Comparison of ENCODE assay signal across 1 cellular context in the genomic region with DNA sequence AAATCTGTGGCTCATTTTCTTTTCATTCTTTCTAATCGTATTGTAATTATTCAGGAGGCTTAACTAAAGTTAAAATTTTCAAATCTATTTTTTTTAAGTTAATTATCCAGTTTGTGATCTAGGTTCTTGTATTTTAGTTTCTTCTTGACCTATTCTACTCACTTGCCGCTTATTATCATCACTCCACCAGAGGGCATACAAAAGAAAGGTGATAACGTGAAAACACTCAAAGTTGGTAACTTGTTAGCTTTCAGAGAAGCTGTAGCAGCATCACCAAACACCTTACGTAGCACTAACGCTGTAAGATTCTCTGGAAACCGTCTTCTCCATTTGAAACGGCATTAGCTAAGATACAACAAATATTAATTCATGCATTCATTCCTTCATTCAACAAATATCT.
TF ChIP-seq lines count a peak whose summit lies in the region.

No MANE protein-coding gene starts in this region.

TF ChIP-seq in GM12878, 131 proteins besides CTCF, POLR2A, EP300 and RAD21 (continued from another document):
- TF ChIP-seq, protein P1, sequence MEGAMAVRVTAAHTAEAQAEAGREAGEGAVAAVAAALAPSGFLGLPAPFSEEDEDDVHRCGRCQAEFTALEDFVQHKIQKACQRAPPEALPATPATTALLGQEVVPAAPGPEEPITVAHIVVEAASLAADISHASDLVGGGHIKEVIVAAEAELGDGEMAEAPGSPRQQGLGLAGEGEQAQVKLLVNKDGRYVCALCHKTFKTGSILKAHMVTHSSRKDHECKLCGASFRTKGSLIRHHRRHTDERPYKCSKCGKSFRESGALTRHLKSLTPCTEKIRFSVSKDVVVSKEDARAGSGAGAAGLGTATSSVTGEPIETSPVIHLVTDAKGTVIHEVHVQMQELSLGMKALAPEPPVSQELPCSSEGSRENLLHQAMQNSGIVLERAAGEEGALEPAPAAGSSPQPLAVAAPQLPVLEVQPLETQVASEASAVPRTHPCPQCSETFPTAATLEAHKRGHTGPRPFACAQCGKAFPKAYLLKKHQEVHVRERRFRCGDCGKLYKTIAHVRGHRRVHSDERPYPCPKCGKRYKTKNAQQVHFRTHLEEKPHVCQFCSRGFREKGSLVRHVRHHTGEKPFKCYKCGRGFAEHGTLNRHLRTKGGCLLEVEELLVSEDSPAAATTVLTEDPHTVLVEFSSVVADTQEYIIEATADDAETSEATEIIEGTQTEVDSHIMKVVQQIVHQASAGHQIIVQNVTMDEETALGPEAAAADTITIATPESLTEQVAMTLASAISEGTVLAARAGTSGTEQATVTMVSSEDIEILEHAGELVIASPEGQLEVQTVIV (IDR thresholded peaks at IDR 0.05; ENCODE audit: borderline replicate concordance, partially characterized antibody): no peak
- TF ChIP-seq POLR2AphosphoS5 (IDR thresholded peaks at IDR 0.05; ENCODE audit: low read length): no peak
- no peak for TF ChIP-seq ESRRA (IDR thresholded peaks at IDR 0.05; ENCODE audit: low read length)
- no peak for TF ChIP-seq ZZZ3 (IDR thresholded peaks at IDR 0.05; ENCODE audit: control insufficient read depth, insufficient read length, low read depth)
- TF ChIP-seq NR2C2 (IDR thresholded peaks at IDR 0.05; ENCODE audit: borderline replicate concordance, control insufficient read depth, insufficient read length, low read depth): no peak
- no peak for TF ChIP-seq MEF2A (IDR thresholded peaks at IDR 0.05; ENCODE audit: insufficient read depth, low read depth, low read length)
- TF ChIP-seq ZNF622 (IDR thresholded peaks at IDR 0.05): no peak
- TF ChIP-seq NFYA (IDR thresholded peaks at IDR 0.05; ENCODE audit: borderline replicate concordance, low read depth, low read length): no peak
- TF ChIP-seq, protein P2, sequence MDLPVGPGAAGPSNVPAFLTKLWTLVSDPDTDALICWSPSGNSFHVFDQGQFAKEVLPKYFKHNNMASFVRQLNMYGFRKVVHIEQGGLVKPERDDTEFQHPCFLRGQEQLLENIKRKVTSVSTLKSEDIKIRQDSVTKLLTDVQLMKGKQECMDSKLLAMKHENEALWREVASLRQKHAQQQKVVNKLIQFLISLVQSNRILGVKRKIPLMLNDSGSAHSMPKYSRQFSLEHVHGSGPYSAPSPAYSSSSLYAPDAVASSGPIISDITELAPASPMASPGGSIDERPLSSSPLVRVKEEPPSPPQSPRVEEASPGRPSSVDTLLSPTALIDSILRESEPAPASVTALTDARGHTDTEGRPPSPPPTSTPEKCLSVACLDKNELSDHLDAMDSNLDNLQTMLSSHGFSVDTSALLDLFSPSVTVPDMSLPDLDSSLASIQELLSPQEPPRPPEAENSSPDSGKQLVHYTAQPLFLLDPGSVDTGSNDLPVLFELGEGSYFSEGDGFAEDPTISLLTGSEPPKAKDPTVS (IDR thresholded peaks at IDR 0.05; ENCODE audit: low read depth, low read length): no peak
- no peak for TF ChIP-seq SREBF2 (IDR thresholded peaks at IDR 0.05; ENCODE audit: low read length)
- no peak for TF ChIP-seq SMAD5 (IDR thresholded peaks at IDR 0.05; ENCODE audit: low read depth)
- TF ChIP-seq, protein P3, sequence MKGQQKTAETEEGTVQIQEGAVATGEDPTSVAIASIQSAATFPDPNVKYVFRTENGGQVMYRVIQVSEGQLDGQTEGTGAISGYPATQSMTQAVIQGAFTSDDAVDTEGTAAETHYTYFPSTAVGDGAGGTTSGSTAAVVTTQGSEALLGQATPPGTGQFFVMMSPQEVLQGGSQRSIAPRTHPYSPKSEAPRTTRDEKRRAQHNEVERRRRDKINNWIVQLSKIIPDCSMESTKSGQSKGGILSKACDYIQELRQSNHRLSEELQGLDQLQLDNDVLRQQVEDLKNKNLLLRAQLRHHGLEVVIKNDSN (IDR thresholded peaks at IDR 0.05; ENCODE audit: borderline replicate concordance, extremely low read length, insufficient read depth, low read depth, low read length): no peak
- TF ChIP-seq, protein P4, sequence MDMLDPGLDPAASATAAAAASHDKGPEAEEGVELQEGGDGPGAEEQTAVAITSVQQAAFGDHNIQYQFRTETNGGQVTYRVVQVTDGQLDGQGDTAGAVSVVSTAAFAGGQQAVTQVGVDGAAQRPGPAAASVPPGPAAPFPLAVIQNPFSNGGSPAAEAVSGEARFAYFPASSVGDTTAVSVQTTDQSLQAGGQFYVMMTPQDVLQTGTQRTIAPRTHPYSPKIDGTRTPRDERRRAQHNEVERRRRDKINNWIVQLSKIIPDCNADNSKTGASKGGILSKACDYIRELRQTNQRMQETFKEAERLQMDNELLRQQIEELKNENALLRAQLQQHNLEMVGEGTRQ (IDR thresholded peaks at IDR 0.05; ENCODE audit: borderline replicate concordance, low read depth, low read length): no peak
- no peak for TF ChIP-seq FOS (IDR thresholded peaks at IDR 0.05; ENCODE audit: borderline replicate concordance, extremely low read depth, insufficient read length)
- TF ChIP-seq SMC3 (IDR thresholded peaks at IDR 0.05; ENCODE audit: borderline replicate concordance, low read length): no peak
- TF ChIP-seq, protein P5, sequence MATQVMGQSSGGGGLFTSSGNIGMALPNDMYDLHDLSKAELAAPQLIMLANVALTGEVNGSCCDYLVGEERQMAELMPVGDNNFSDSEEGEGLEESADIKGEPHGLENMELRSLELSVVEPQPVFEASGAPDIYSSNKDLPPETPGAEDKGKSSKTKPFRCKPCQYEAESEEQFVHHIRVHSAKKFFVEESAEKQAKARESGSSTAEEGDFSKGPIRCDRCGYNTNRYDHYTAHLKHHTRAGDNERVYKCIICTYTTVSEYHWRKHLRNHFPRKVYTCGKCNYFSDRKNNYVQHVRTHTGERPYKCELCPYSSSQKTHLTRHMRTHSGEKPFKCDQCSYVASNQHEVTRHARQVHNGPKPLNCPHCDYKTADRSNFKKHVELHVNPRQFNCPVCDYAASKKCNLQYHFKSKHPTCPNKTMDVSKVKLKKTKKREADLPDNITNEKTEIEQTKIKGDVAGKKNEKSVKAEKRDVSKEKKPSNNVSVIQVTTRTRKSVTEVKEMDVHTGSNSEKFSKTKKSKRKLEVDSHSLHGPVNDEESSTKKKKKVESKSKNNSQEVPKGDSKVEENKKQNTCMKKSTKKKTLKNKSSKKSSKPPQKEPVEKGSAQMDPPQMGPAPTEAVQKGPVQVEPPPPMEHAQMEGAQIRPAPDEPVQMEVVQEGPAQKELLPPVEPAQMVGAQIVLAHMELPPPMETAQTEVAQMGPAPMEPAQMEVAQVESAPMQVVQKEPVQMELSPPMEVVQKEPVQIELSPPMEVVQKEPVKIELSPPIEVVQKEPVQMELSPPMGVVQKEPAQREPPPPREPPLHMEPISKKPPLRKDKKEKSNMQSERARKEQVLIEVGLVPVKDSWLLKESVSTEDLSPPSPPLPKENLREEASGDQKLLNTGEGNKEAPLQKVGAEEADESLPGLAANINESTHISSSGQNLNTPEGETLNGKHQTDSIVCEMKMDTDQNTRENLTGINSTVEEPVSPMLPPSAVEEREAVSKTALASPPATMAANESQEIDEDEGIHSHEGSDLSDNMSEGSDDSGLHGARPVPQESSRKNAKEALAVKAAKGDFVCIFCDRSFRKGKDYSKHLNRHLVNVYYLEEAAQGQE (IDR thresholded peaks at IDR 0.05; ENCODE audit: low read depth, low read length): no peak
- no peak for TF ChIP-seq JUND (IDR thresholded peaks at IDR 0.05; ENCODE audit: low read depth, low read length)
TF ChIP-seq in GM12878: peak in this region for 0.
